9 cellular contexts compared by ENCODE assay signal in genomic region chr19:45505151-45505995, GRCh38. TPM values are rescaled to one million over a fixed set of nuclear protein-coding genes. Genes with fewer than 3 reads are reported as not detected.
A peak's percentile ranks its signal among the peaks of the same experiment; 100 is the strongest.
DNase-seq lines count a peak whose midpoint lies in the region; ATAC-seq, FAIRE-seq and TF ChIP-seq lines count a peak whose summit lies in the region.
"Had no signal": no experiment of that assay in that cellular context is flagged by ENCODE, and none has a peak within 500 bp of the region (broad histone marks: within the 10 kb centered on the region; RNA-seq: fewer than 3 reads in every experiment).

No MANE protein-coding gene starts in this region.

- no peak overlapping the region for H2AFZ ChIP-seq in keratinocyte (ENCODE audit: control insufficient read depth, low read length)

- peaks cover 0 to 2% (median 0%) of the 10 kb centered on the region in 9 donors for H3K36me3 ChIP-seq in heart left ventricle
- H3K36me3 ChIP-seq in adipocyte (ENCODE audit: control insufficient read depth, insufficient read depth, low read length, severe bottlenecking) = no peaks in the 10 kb centered on the region
- peaks cover 0 to 11% of the 10 kb centered on the region in 2 experiments for H3K36me3 ChIP-seq in keratinocyte (ENCODE audit: control insufficient read depth in 2 of 2, extremely low read depth in 1 of 2, insufficient read depth in 2 of 2, low read length in 2 of 2)
- no peaks in the 10 kb centered on the region for H3K36me3 ChIP-seq in uterus

- peaks cover 31% of the 10 kb centered on the region for H3K79me2 ChIP-seq in keratinocyte (ENCODE audit: control insufficient read depth, insufficient read depth, low read length)

- ATAC-seq in heart left ventricle (no peak), left ventricle myocardium superior (no peak)

- DNase-seq in heart left ventricle (no peak), left ventricle myocardium superior (no peak), adipocyte (ENCODE audit: low read depth) (peak; percentile 58), keratinocyte (ENCODE audit: low read depth, low spot score) (no peak), uterus (no peak), pons (ENCODE audit: low spot score) (no peak), NCI-H774 (lab: John Stamatoyannopoulos, UW) (no peak), retina (no peak)
- DNase-seq: stimulated activated CD4-positive, alpha-beta T cell treated with anti-CD3 and anti-CD28 coated beads, Interleukin-4, amount 100 ng/mL, for 1 hour had no signal

- peaks cover 10% of the 10 kb centered on the region for H4K20me1 ChIP-seq in keratinocyte (ENCODE audit: control insufficient read depth, extremely low read depth, insufficient read depth, low read length)

- WGBS in heart left ventricle, 4 donors = 87 to 93% (median 89%) methylated on average over 8 of the region's 8 CpGs

- H3K27ac ChIP-seq in heart left ventricle (peak overlapping the region in 8 of 12 donors; percentile 9 to 99 (median 97)), keratinocyte (ENCODE audit: control insufficient read depth, insufficient read depth, low read length) (peak overlapping the region; percentile 95), uterus (peak overlapping the region; percentile 83 to 96)

- intact Hi-C loops in heart left ventricle (cut with DNase I) (loop anchor here in 3 of 10 donors (5.0 kb wide), 3 partner anchors 77 to 187 kb away; partner anchors contain the start of genes OPA3 (in 2 of the 3), QPCTL (in 1 of the 3) and SNRPD2 (in 1 of the 3)), left ventricle myocardium superior (cut with micrococcal nuclease) (no loop called here), uterus (cut with DNase I; ENCODE audit: low total_unique reads) (no loop called here)

- no peak for FAIRE-seq in keratinocyte (lab: Jason Lieb, UNC)

- H3K9me3 ChIP-seq in heart left ventricle = no peaks in the 10 kb centered on the region
- no peaks in the 10 kb centered on the region for H3K9me3 ChIP-seq in adipocyte (ENCODE audit: control insufficient read depth, low read length)
- no peaks in the 10 kb centered on the region for H3K9me3 ChIP-seq in keratinocyte (ENCODE audit: control insufficient read depth, low read depth, low read length)
- no peaks in the 10 kb centered on the region for H3K9me3 ChIP-seq in uterus

- no peak for TF ChIP-seq POLR2A in heart left ventricle (IDR thresholded peaks at IDR 0.05)
- no peak for TF ChIP-seq POLR2A in uterus (IDR thresholded peaks at IDR 0.05)

- H3K9ac ChIP-seq in adipocyte (ENCODE audit: low read length) (no peak overlapping the region), keratinocyte (ENCODE audit: control insufficient read depth, extremely low read depth, insufficient read depth, low read length) (peak overlapping the region; percentile 94)

- H3K4me1 ChIP-seq in heart left ventricle (peaks cover 0 to 47% (median 12%) of the 10 kb centered on the region in 12 donors), adipocyte (ENCODE audit: control insufficient read depth, insufficient read depth, low read length) (peaks cover 13% of the 10 kb centered on the region), keratinocyte (ENCODE audit: control insufficient read depth, extremely low read depth, insufficient read depth, low read length) (peaks cover 25% of the 10 kb centered on the region), uterus (no peaks in the 10 kb centered on the region)

- dilution Hi-C loops in keratinocyte (cut with MboI; ENCODE audit: extremely low pct_ligation_motif_present, low sequenced_read_pairs) = no loop called here

- H3K27me3 ChIP-seq in heart left ventricle (peaks cover 0 to under 1% (median 0%) of the 10 kb centered on the region in 9 donors), adipocyte (replicated peaks; ENCODE audit: control insufficient read depth, insufficient read depth, low read length) (no peaks in the 10 kb centered on the region), keratinocyte (ENCODE audit: control insufficient read depth, extremely low read depth, insufficient read depth, low read length) (no peaks in the 10 kb centered on the region), uterus (no peaks in the 10 kb centered on the region)

- no peaks in the 10 kb centered on the region for H3K9me1 ChIP-seq in keratinocyte (ENCODE audit: control insufficient read depth, extremely low read depth, insufficient read depth, low read length)

- TF ChIP-seq CTCF in heart left ventricle (IDR thresholded peaks at IDR 0.05) (no peak), keratinocyte (optimal IDR thresholded peaks at IDR 0.05 in 1 of 3, IDR thresholded peaks at IDR 0.05 in 1 of 3, conservative IDR thresholded peaks at IDR 0.05 in 1 of 3; ENCODE audit: extremely low read depth in 1 of 3, insufficient read depth in 2 of 3, low read length in 3 of 3) (no peak), uterus (IDR thresholded peaks at IDR 0.05) (no peak)

- peak overlapping the region; percentile 100 for H3K4me2 ChIP-seq in keratinocyte (ENCODE audit: control insufficient read depth, extremely low read depth, insufficient read depth, low read depth, low read length)

- H3K4me3 ChIP-seq in heart left ventricle (peak overlapping the region in 1 of 12 donors; percentile 100), adipocyte (ENCODE audit: low read length) (no peak overlapping the region), keratinocyte (ENCODE audit: control insufficient read depth in 2 of 3, extremely low read depth in 1 of 3, insufficient read depth in 2 of 3, low read depth in 1 of 3, low read length in 3 of 3) (no peak overlapping the region), uterus (no peak overlapping the region)

RNA-seq across cellular contexts. Expression of gene VASP, which starts 1.9 kb away (rescaled TPM):
- total RNA-seq in heart left ventricle (100 to 1,000 TPM in 1 of 9 donors, 10 to 100 TPM in 8; 31.2 to 106 (median 46.8) TPM), left ventricle myocardium superior (43.3 TPM), uterus (100 to 1,000 TPM in 1 of 4 donors, 10 to 100 TPM in 3; 21.5 to 157 (median 38.3) TPM)
- polyA plus RNA-seq in heart left ventricle (10 to 100 TPM; 50.9 to 74.9 TPM), keratinocyte (99.0 to 117 TPM (median 110 TPM) in 3 replicates)
- 76.9 TPM for polyA plus RNA-seq in keratinocyte (2011; ENCODE audit: low read depth)
- 78.8 and 128 TPM in 2 replicates for polyA plus RNA-seq in keratinocyte (2011; cell fraction: cytosol; rRNA removed)
- polyA plus RNA-seq in keratinocyte (2011; cell fraction: nucleus; rRNA removed) = 94.7 and 121 TPM in 2 replicates
- polyA plus RNA-seq in keratinocyte (2012; ENCODE audit: low replicate concordance) = 53.7 and 126 TPM in 2 replicates
- 88.7 to 145 TPM (median 99.3 TPM) in 3 replicates for polyA minus RNA-seq in keratinocyte
- 240 TPM for polyA minus RNA-seq in keratinocyte (2011; cell fraction: cytosol; rRNA and poly(A)+ RNA removed)
- 117 and 165 TPM in 2 replicates for polyA minus RNA-seq in keratinocyte (2011; cell fraction: nucleus; rRNA and poly(A)+ RNA removed)

RNA-seq across cellular contexts. Expression of gene PPM1N, which starts 7.1 kb away (rescaled TPM):
- total RNA-seq in heart left ventricle (1 to 10 TPM in 1 of 9 donors, under 1 TPM in 3, not detected in 5; 0.56 to 2.7 (median 0.65) TPM), left ventricle myocardium superior (0.57 TPM), uterus (10 to 100 TPM in 1 of 4 donors, not detected in 3; 42.5 TPM)
- polyA plus RNA-seq in heart left ventricle (under 1 TPM; 0.23 to 0.78 TPM), keratinocyte (1.9 to 2.5 TPM (median 2.0 TPM) in 3 replicates)
- 0.64 TPM for polyA plus RNA-seq in keratinocyte (2011; ENCODE audit: low read depth)
- polyA plus RNA-seq in keratinocyte (2011; cell fraction: cytosol; rRNA removed) = 1.6 and 2.1 TPM in 2 replicates
- polyA plus RNA-seq in keratinocyte (2011; cell fraction: nucleus; rRNA removed) = 1.4 and 1.9 TPM in 2 replicates
- polyA plus RNA-seq in keratinocyte (2012; ENCODE audit: low replicate concordance) = 1.2 and 2.1 TPM in 2 replicates
- polyA minus RNA-seq in keratinocyte = 0.42 TPM in 1 of 3 replicates, not detected in the others
- polyA minus RNA-seq in keratinocyte (2011; cell fraction: cytosol; rRNA and poly(A)+ RNA removed) = not detected
- not detected in 2 replicates for polyA minus RNA-seq in keratinocyte (2011; cell fraction: nucleus; rRNA and poly(A)+ RNA removed)

RNA-seq across cellular contexts. Expression of gene RTN2, which starts 8.5 kb away (rescaled TPM):
- total RNA-seq in heart left ventricle = 10 to 100 TPM; 12.9 to 33.0 (median 26.9) TPM
- 10 to 100 TPM; 12.1 to 14.2 TPM for polyA plus RNA-seq in heart left ventricle
- 29.8 TPM for total RNA-seq in left ventricle myocardium superior
- 8.5 to 13.6 TPM (median 12.2 TPM) in 3 replicates for polyA plus RNA-seq in keratinocyte
- polyA plus RNA-seq in keratinocyte (2011; ENCODE audit: low read depth) = 4.5 TPM
- polyA plus RNA-seq in keratinocyte (2011; cell fraction: cytosol; rRNA removed) = 7.2 and 12.4 TPM in 2 replicates
- polyA plus RNA-seq in keratinocyte (2011; cell fraction: nucleus; rRNA removed) = 6.7 and 10.0 TPM in 2 replicates
- polyA plus RNA-seq in keratinocyte (2012; ENCODE audit: low replicate concordance) = 7.5 and 15.7 TPM in 2 replicates
- polyA minus RNA-seq in keratinocyte = 5.7 to 20.4 TPM (median 8.5 TPM) in 3 replicates
- 21.7 TPM for polyA minus RNA-seq in keratinocyte (2011; cell fraction: cytosol; rRNA and poly(A)+ RNA removed)
- polyA minus RNA-seq in keratinocyte (2011; cell fraction: nucleus; rRNA and poly(A)+ RNA removed) = 6.4 and 13.0 TPM in 2 replicates
- total RNA-seq in uterus = 1 to 10 TPM in 3 of 4 donors, not detected in 1; 5.9 to 9.0 (median 7.0) TPM

RNA-seq across cellular contexts. Expression of gene FOSB, which starts 37.6 kb away (rescaled TPM):
- total RNA-seq in heart left ventricle (100 to 1,000 TPM in 1 of 9 donors, 10 to 100 TPM in 1, 1 to 10 TPM in 4, under 1 TPM in 3; 0.23 to 107 (median 1.1) TPM), left ventricle myocardium superior (0.79 TPM), uterus (10 to 100 TPM in 2 of 4 donors, 1 to 10 TPM in 1, not detected in 1; 8.1 to 52.1 (median 28.6) TPM)
- polyA plus RNA-seq in heart left ventricle (1 to 10 TPM; 1.4 to 8.0 TPM), keratinocyte (0.27 to 4.6 TPM (median 3.9 TPM) in 3 replicates)
- 7.5 TPM for polyA plus RNA-seq in keratinocyte (2011; ENCODE audit: low read depth)
- 1.2 and 2.5 TPM in 2 replicates for polyA plus RNA-seq in keratinocyte (2011; cell fraction: cytosol; rRNA removed)
- 69.0 and 109 TPM in 2 replicates for polyA plus RNA-seq in keratinocyte (2011; cell fraction: nucleus; rRNA removed)
- 0.37 and 11.7 TPM in 2 replicates for polyA plus RNA-seq in keratinocyte (2012; ENCODE audit: low replicate concordance)
- 2.9 to 15.1 TPM (median 9.2 TPM) in 3 replicates for polyA minus RNA-seq in keratinocyte
- polyA minus RNA-seq in keratinocyte (2011; cell fraction: cytosol; rRNA and poly(A)+ RNA removed) = 1.7 TPM
- 41.5 and 54.1 TPM in 2 replicates for polyA minus RNA-seq in keratinocyte (2011; cell fraction: nucleus; rRNA and poly(A)+ RNA removed)
